ENCODE assay signal across 14 cellular contexts in genomic region chr3:20326537-20326936, GRCh38.
"Had no signal": no experiment of that assay in that cellular context is flagged by ENCODE, and none has a peak within 500 bp of the region (broad histone marks: within the 10 kb centered on the region; RNA-seq: fewer than 3 reads in every experiment).

No MANE protein-coding gene starts in this region.

- H3K4me3 ChIP-seq: psoas muscle, suprapubic skin, upper lobe of left lung had no signal

- H3K4me3 Mint-ChIP-seq: activated CD8-positive, alpha-beta T cell treated with anti-CD3 and anti-CD28 coated beads, Interleukin-2, amount 10 ng/mL, durations not matched to agents 7 days and 5 days; activated T-helper 1 cell treated with anti-CD3 and anti-CD28 coated beads, Interleukin-12 subunit alpha, Interleukin-12 subunit beta, Interleukin-2, Interleukin-4 antibody, amounts not matched to agents 30 ng/mL and 10 ng/mL and 1 ng/mL, durations not matched to agents 14 hours and 24 hours and 36 hours; nephron progenitor cell had no signal

- H3K4me1 Mint-ChIP-seq: nephron progenitor cell had no signal

- H3K4me1 ChIP-seq: psoas muscle, suprapubic skin, upper lobe of left lung had no signal

- H3K9me3 Mint-ChIP-seq: activated T-helper 1 cell treated with anti-CD3 and anti-CD28 coated beads, Interleukin-12 subunit alpha, Interleukin-12 subunit beta, Interleukin-2, Interleukin-4 antibody, amounts not matched to agents 30 ng/mL and 10 ng/mL and 1 ng/mL, durations not matched to agents 14 hours and 24 hours and 36 hours; nephron progenitor cell had no signal

- H3K27ac ChIP-seq: psoas muscle, suprapubic skin, upper lobe of left lung had no signal

- H3K36me3 ChIP-seq: suprapubic skin, upper lobe of left lung had no signal

- H3K27me3 ChIP-seq: suprapubic skin, upper lobe of left lung had no signal

- H3K27ac Mint-ChIP-seq: activated CD8-positive, alpha-beta T cell treated with anti-CD3 and anti-CD28 coated beads, Interleukin-2, amount 10 ng/mL, durations not matched to agents 7 days and 5 days; activated T-helper 1 cell treated with anti-CD3 and anti-CD28 coated beads, Interleukin-12 subunit alpha, Interleukin-12 subunit beta, Interleukin-2, Interleukin-4 antibody, amounts not matched to agents 30 ng/mL and 10 ng/mL and 1 ng/mL, durations not matched to agents 14 hours and 24 hours and 36 hours; nephron progenitor cell had no signal

- DNase-seq: activated CD4-positive, alpha-beta T cell treated with anti-CD3 and anti-CD28 coated beads for 48 hours; activated CD8-positive, alpha-beta T cell treated with anti-CD3 and anti-CD28 coated beads, Interleukin-2, amount 10 ng/mL, durations not matched to agents 7 days and 5 days; activated naive CD4-positive, alpha-beta T cell treated with Interleukin-2 at 50 U/mL for 16 hours; kidney; left ventricle myocardium superior; mesendoderm; nephron progenitor cell; psoas muscle; stimulated activated CD4-positive, alpha-beta T cell treated with anti-CD3 and anti-CD28 coated beads, Interleukin-12 subunit alpha, Interleukin-12 subunit beta, amount 100 ng/mL, for 4 hours; stimulated activated naive CD4-positive, alpha-beta T cell treated with Interleukin-2 at 50 U/mL for 16 hours; upper lobe of left lung had no signal

- H3K9me3 ChIP-seq: psoas muscle, suprapubic skin, upper lobe of left lung had no signal

- ATAC-seq: activated CD8-positive, alpha-beta T cell treated with anti-CD3 and anti-CD28 coated beads, Interleukin-2, amount 10 ng/mL, durations not matched to agents 7 days and 5 days; left ventricle myocardium superior; psoas muscle; sciatic nerve had no signal
